In the genomic region with DNA sequence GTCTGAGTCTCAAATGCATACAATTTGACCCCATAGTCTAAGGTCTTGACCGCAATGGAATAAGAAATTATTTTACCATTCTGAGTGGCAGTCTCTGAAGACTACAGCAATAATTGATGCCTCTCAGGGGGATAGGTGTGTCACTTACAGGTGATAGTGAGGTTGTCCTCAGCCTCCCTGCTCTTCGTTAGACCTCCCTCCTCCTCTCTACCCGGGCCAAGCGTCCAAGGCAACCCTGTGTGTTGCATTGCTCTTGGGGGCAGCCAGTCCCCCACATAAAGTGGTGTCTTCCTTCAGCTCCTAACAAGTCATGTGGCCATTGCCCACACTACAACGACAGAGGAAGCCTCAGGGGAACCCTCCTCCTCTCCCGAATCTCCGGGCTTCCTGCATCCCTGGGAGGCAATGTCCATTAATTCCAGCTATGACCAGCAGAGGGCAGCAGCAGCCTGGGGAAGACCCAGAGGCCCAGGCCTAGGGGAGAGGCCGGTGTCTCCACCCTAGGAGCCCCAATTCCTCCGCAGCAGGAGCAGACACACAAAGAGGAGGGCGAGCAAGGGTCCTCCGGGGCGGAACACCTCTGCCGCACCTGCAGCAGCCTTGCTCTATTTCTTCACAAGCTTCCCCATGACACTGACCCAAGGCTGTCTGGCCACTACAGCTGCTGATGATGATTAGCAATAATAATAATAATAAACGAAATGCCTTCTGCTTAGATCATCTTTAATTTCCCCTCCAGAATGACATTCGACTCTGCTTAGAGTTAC, we compare ENCODE assay signal across 8 cellular contexts.
A peak's percentile ranks its signal among the peaks of the same experiment; 100 is the strongest.
DNase-seq lines count a peak whose midpoint lies in the region; ATAC-seq, FAIRE-seq and TF ChIP-seq lines count a peak whose summit lies in the region.

No MANE protein-coding gene starts in this region.

- H2AFZ ChIP-seq in PC-9 (no peak overlapping the region), osteoblast (ENCODE audit: low read length) (no peak overlapping the region)

- no peaks in the 10 kb centered on the region for H3K4me1 Mint-ChIP-seq in activated T-helper 1 cell treated with anti-CD3 and anti-CD28 coated beads, Interleukin-12 subunit alpha, Interleukin-12 subunit beta, Interleukin-2, Interleukin-4 antibody, amounts not matched to agents 30 ng/mL and 10 ng/mL and 1 ng/mL, durations not matched to agents 14 hours and 24 hours and 36 hours (ENCODE audit: low read depth)

- H3K9me3 ChIP-seq in PC-9 (ENCODE audit: insufficient read depth, low read depth) (no peaks in the 10 kb centered on the region), osteoblast (ENCODE audit: low read depth, low read length) (no peaks in the 10 kb centered on the region)

- H3K4me3 ChIP-seq in AG09309 (ENCODE audit: control insufficient read depth, low read depth, low read length), result no peak overlapping the region
- no peak overlapping the region for H3K4me3 ChIP-seq in PC-9
- no peak overlapping the region for H3K4me3 ChIP-seq in osteoblast (ENCODE audit: insufficient read depth, low read length)

- H3K79me2 ChIP-seq in PC-9 (ENCODE audit: low read depth), result no peaks in the 10 kb centered on the region
- H3K79me2 ChIP-seq in osteoblast (ENCODE audit: insufficient read depth, low read length), result no peaks in the 10 kb centered on the region

- no peaks in the 10 kb centered on the region for H3K9me2 ChIP-seq in PC-9 (ENCODE audit: insufficient read depth)

- ATAC-seq in HG03439 (IDR thresholded peaks at IDR 0.05; ENCODE audit: unreplicated experiment) (peak; percentile 56), foreskin keratinocyte (peak; percentile 78)

- BruUV-seq in PC-9 (replicated peaks; lab: Mats Ljungman, UMichigan), result no TSS peak

- H3K27me3 ChIP-seq in PC-9 (ENCODE audit: insufficient read depth, low read depth) (no peaks in the 10 kb centered on the region; the same call in 1 of the 2 replicates), foreskin keratinocyte (no peaks in the 10 kb centered on the region), osteoblast (ENCODE audit: insufficient read depth, low read length) (peaks cover 5% of the 10 kb centered on the region)

- H3K4me2 ChIP-seq in PC-9 (no peak overlapping the region), osteoblast (ENCODE audit: insufficient read depth, low read length) (no peak overlapping the region)

- H4K20me1 ChIP-seq in PC-9 (ENCODE audit: insufficient read depth) (no peaks in the 10 kb centered on the region), osteoblast (ENCODE audit: insufficient read depth, low read length) (no peaks in the 10 kb centered on the region)

- H3K36me3 ChIP-seq in PC-9 (ENCODE audit: low read depth), result no peaks in the 10 kb centered on the region
- no peaks in the 10 kb centered on the region for H3K36me3 ChIP-seq in osteoblast (ENCODE audit: insufficient read depth, low read length)

- TF ChIP-seq CTCF in AG09309 (IDR thresholded peaks at IDR 0.05; ENCODE audit: control insufficient read depth, insufficient read depth, low read depth, low read length, missing control alignments), result peak; percentile 85
- TF ChIP-seq CTCF in PC-9 (conservative IDR thresholded peaks at IDR 0.05), result peak; percentile 96
- TF ChIP-seq CTCF in foreskin keratinocyte (conservative IDR thresholded peaks at IDR 0.05), result peak; percentile 77
- TF ChIP-seq CTCF in osteoblast (IDR thresholded peaks at IDR 0.05; ENCODE audit: extremely low read depth, low read depth, low read length), result peak; percentile 81

- no peak overlapping the region for H3K27ac ChIP-seq in PC-9
- no peak overlapping the region for H3K27ac ChIP-seq in foreskin keratinocyte
- H3K27ac ChIP-seq in osteoblast (ENCODE audit: low read depth, low read length), result no peak overlapping the region

- no peak overlapping the region for H3K4me3 Mint-ChIP-seq in activated T-helper 1 cell treated with anti-CD3 and anti-CD28 coated beads, Interleukin-12 subunit alpha, Interleukin-12 subunit beta, Interleukin-2, Interleukin-4 antibody, amounts not matched to agents 30 ng/mL and 10 ng/mL and 1 ng/mL, durations not matched to agents 14 hours and 24 hours and 36 hours

- no peak for DNase-seq in AG09309 (ENCODE audit: low read depth)
- DNase-seq in GM18507 (ENCODE audit: extremely low spot score, insufficient read length, low read depth), result peak; percentile 48
- DNase-seq in PC-9, result peak; percentile 43 to 73
- peak; percentile 38 for DNase-seq in activated T-helper 1 cell treated with anti-CD3 and anti-CD28 coated beads, Interleukin-12 subunit alpha, Interleukin-12 subunit beta, Interleukin-2, Interleukin-4 antibody, amounts not matched to agents 30 ng/mL and 10 ng/mL and 1 ng/mL, durations not matched to agents 14 hours and 24 hours and 36 hours (ENCODE audit: low spot score)
- DNase-seq in foreskin keratinocyte, result peak in 1 of 2 donors; percentile 17
- peak; percentile 96 for DNase-seq in osteoblast (ENCODE audit: insufficient read length, low spot score, missing footprints)
- DNase-seq in ureter (ENCODE audit: low spot score), result peak; percentile 72

- no peaks in the 10 kb centered on the region for H3K36me3 Mint-ChIP-seq in activated T-helper 1 cell treated with anti-CD3 and anti-CD28 coated beads, Interleukin-12 subunit alpha, Interleukin-12 subunit beta, Interleukin-2, Interleukin-4 antibody, amounts not matched to agents 30 ng/mL and 10 ng/mL and 1 ng/mL, durations not matched to agents 14 hours and 24 hours and 36 hours (ENCODE audit: low read depth)

- H3F3A ChIP-seq in PC-9 (ENCODE audit: insufficient read depth, low read depth), result peaks cover 9% of the 10 kb centered on the region; the same call in 1 of the 2 replicates

- no peak overlapping the region for H3K27ac Mint-ChIP-seq in activated T-helper 1 cell treated with anti-CD3 and anti-CD28 coated beads, Interleukin-12 subunit alpha, Interleukin-12 subunit beta, Interleukin-2, Interleukin-4 antibody, amounts not matched to agents 30 ng/mL and 10 ng/mL and 1 ng/mL, durations not matched to agents 14 hours and 24 hours and 36 hours

- H3K9me3 Mint-ChIP-seq in activated T-helper 1 cell treated with anti-CD3 and anti-CD28 coated beads, Interleukin-12 subunit alpha, Interleukin-12 subunit beta, Interleukin-2, Interleukin-4 antibody, amounts not matched to agents 30 ng/mL and 10 ng/mL and 1 ng/mL, durations not matched to agents 14 hours and 24 hours and 36 hours, result no peaks in the 10 kb centered on the region

- intact Hi-C loops in PC-9 (cut with micrococcal nuclease; ENCODE audit: unreplicated experiment), result loop anchor here (1.0 to 10.0 kb wide), 4 partner anchors 106 to 698 kb away; no protein-coding TSS in a partner anchor
- intact Hi-C loops in activated T-helper 1 cell treated with anti-CD3 and anti-CD28 coated beads, Interleukin-12 subunit alpha, Interleukin-12 subunit beta, Interleukin-2, Interleukin-4 antibody, amounts not matched to agents 30 ng/mL and 10 ng/mL and 1 ng/mL, durations not matched to agents 14 hours and 24 hours and 36 hours (cut with micrococcal nuclease), result loop anchor here (1.0 to 2.0 kb wide), 2 partner anchors 153 to 1268 kb away; no protein-coding TSS in a partner anchor

- FAIRE-seq in GM18507 (lab: Jason Lieb, UNC), result peak; percentile 67

- H3K4me1 ChIP-seq in PC-9 (replicated peaks; ENCODE audit: insufficient read depth) (peaks cover 11% of the 10 kb centered on the region), foreskin keratinocyte (no peaks in the 10 kb centered on the region), osteoblast (ENCODE audit: insufficient read depth, low read length) (peaks cover 4% of the 10 kb centered on the region)

- CTCF ChIA-PET in PC-9 (lab: Charles Lee), result interaction anchor here (0.6 kb wide), 1 partner anchor 366 kb away, joined by 3 read pairs; no protein-coding TSS in a partner anchor

- POLR2A ChIA-PET in PC-9 (lab: Charles Lee; ENCODE audit: unreplicated experiment), result no interaction called here

- peaks cover 13% of the 10 kb centered on the region for H3K27me3 Mint-ChIP-seq in activated T-helper 1 cell treated with anti-CD3 and anti-CD28 coated beads, Interleukin-12 subunit alpha, Interleukin-12 subunit beta, Interleukin-2, Interleukin-4 antibody, amounts not matched to agents 30 ng/mL and 10 ng/mL and 1 ng/mL, durations not matched to agents 14 hours and 24 hours and 36 hours (ENCODE audit: insufficient read depth)
